16 cellular contexts compared by ENCODE assay signal in the genomic region with DNA sequence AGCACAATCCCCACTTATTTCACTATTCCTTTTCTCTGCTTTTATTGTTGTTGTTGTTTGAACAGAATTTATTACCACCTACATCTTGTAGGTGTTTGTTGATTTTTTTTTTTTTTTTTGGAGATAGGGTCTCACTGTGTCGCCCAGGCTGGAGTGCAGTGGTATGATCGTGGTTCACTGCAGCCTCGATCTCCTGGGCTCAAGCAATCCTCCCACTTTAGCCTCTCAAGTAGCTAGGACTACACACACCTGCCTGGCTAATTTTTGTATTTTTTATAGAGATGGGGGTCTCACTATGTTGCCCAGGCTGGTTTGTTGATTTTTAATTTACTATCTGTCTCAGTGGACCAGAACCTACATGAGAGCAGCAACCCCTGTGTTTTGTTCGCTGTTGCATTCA. TPM values are rescaled to one million over a fixed set of nuclear protein-coding genes. Genes with fewer than 3 reads are reported as not detected.
"Had no signal": no experiment of that assay in that cellular context is flagged by ENCODE, and none has a peak within 500 bp of the region (broad histone marks: within the 10 kb centered on the region; RNA-seq: fewer than 3 reads in every experiment).

No MANE protein-coding gene starts in this region.

- H3K27ac Mint-ChIP-seq: activated T-helper 17 cell treated with anti-CD3 and anti-CD28 coated beads, Interleukin-2, amount 50 U/mL, for 72 hours had no signal

- DNase-seq: activated CD4-positive, alpha-beta T cell treated with anti-CD3 and anti-CD28 coated beads, Interleukin-2, amount 50 U/mL, for 1 hour; activated CD8-positive, alpha-beta memory T cell treated with anti-CD3 and anti-CD28 coated beads for 24 hours; amniotic stem cell; central memory CD4-positive, alpha-beta T cell; effector CD8-positive, alpha-beta T cell; kidney glomerular epithelial cell; psoas muscle; stomach; T-helper 2 cell had no signal

- ATAC-seq: activated CD4-positive, CD25-positive, alpha-beta regulatory T cell treated with anti-CD3 and anti-CD28 coated beads, Interleukin-2, amount 50 U/mL, for 24 hours; activated T-helper 17 cell treated with anti-CD3 and anti-CD28 coated beads, Interleukin-2, amount 50 U/mL, for 72 hours; sciatic nerve had no signal

- H3K4me1 ChIP-seq: psoas muscle had no signal

- H3K27me3 ChIP-seq: foreskin keratinocyte, stomach had no signal

- H3K27me3 Mint-ChIP-seq: activated T-helper 17 cell treated with anti-CD3 and anti-CD28 coated beads, Interleukin-2, amount 50 U/mL, for 72 hours had no signal

- H3K27ac ChIP-seq: coronary artery, foreskin keratinocyte, psoas muscle, stomach had no signal

- H3K9me3 ChIP-seq: psoas muscle, stomach had no signal

- H3K9me3 Mint-ChIP-seq: activated naive CD4-positive, alpha-beta T cell treated with anti-CD3 and anti-CD28 coated beads for 36 hours; activated T-helper 17 cell treated with anti-CD3 and anti-CD28 coated beads, Interleukin-2, amount 50 U/mL, for 72 hours; nephron had no signal

- H3K4me3 Mint-ChIP-seq: activated naive CD4-positive, alpha-beta T cell treated with anti-CD3 and anti-CD28 coated beads for 36 hours had no signal

- H3K4me3 ChIP-seq: coronary artery, psoas muscle, stomach had no signal

RNA-seq across cellular contexts. Expression of gene ZSCAN23, which starts 47.4 kb away (rescaled TPM):
- polyA plus RNA-seq: foreskin keratinocyte had no signal
